ENCODE assay signal across 25 cellular contexts in genomic region chr20:13089950-13090469, GRCh38.
"Had no signal": no experiment of that assay in that cellular context is flagged by ENCODE, and none has a peak within 500 bp of the region (broad histone marks: within the 10 kb centered on the region; RNA-seq: fewer than 3 reads in every experiment).

No MANE protein-coding gene starts in this region.

- H3K9me3 ChIP-seq: heart right ventricle, psoas muscle, right atrium auricular region, spleen, tibial nerve had no signal

- H3K9me3 Mint-ChIP-seq: activated CD4-positive, alpha-beta memory T cell treated with anti-CD3 and anti-CD28 coated beads, Interleukin-2, amount 10 ng/mL, durations not matched to agents 7 days and 5 days; activated CD4-positive, alpha-beta T cell treated with anti-CD3 and anti-CD28 coated beads, Interleukin-2, amount 10 ng/mL, durations not matched to agents 7 days and 5 days; activated naive CD4-positive, alpha-beta T cell treated with anti-CD3 and anti-CD28 coated beads, Interleukin-2, amount 10 ng/mL, durations not matched to agents 7 days and 5 days; activated T-cell treated with anti-CD3 and anti-CD28 coated beads, Interleukin-2, amount 50 U/mL, for 24 hours; dendritic cell treated with granulocyte-macrophage colony-stimulating factor and Interleukin-4, amounts not matched to agents 40 ng/mL and 50 ng/mL, for 4 days; endodermal cell; mesothelial cell of epicardium; naive thymus-derived CD4-positive, alpha-beta T cell had no signal

- H3K4me1 ChIP-seq: foreskin keratinocyte, heart right ventricle, parathyroid adenoma, psoas muscle, right atrium auricular region, spleen, tibial nerve had no signal

- H3K27me3 ChIP-seq: foreskin keratinocyte, heart right ventricle, right atrium auricular region, spleen, tibial nerve had no signal

- H3K4me3 ChIP-seq: heart right ventricle, psoas muscle, right atrium auricular region, spleen, tibial nerve had no signal

- H3K4me1 Mint-ChIP-seq: activated CD4-positive, alpha-beta memory T cell treated with anti-CD3 and anti-CD28 coated beads, Interleukin-2, amount 10 ng/mL, durations not matched to agents 7 days and 5 days; activated CD4-positive, alpha-beta T cell treated with anti-CD3 and anti-CD28 coated beads, Interleukin-2, amount 10 ng/mL, durations not matched to agents 7 days and 5 days; activated naive CD4-positive, alpha-beta T cell treated with anti-CD3 and anti-CD28 coated beads, Interleukin-2, amount 10 ng/mL, durations not matched to agents 7 days and 5 days; naive thymus-derived CD4-positive, alpha-beta T cell had no signal

- H3K79me2 ChIP-seq: parathyroid adenoma had no signal

- DNase-seq: activated CD4-positive, alpha-beta memory T cell treated with anti-CD3 and anti-CD28 coated beads, Interleukin-2, amount 10 ng/mL, durations not matched to agents 7 days and 5 days; activated CD4-positive, alpha-beta T cell treated with anti-CD3 and anti-CD28 coated beads for 1 hour; activated CD4-positive, alpha-beta T cell treated with anti-CD3 and anti-CD28 coated beads, Interleukin-2, amount 10 ng/mL, durations not matched to agents 7 days and 5 days; activated CD8-positive, alpha-beta memory T cell treated with anti-CD3 and anti-CD28 coated beads, Interleukin-2, amount 50 U/mL, for 48 hours; activated gamma-delta T cell; activated naive CD4-positive, alpha-beta T cell treated with anti-CD3 and anti-CD28 coated beads, Interleukin-2, amount 10 ng/mL, durations not matched to agents 7 days and 5 days; activated T-cell treated with anti-CD3 and anti-CD28 coated beads, Interleukin-2, amount 50 U/mL, for 24 hours; amygdala; caudate nucleus; endodermal cell; foreskin keratinocyte; heart right ventricle; mammary epithelial cell; naive thymus-derived CD4-positive, alpha-beta T cell; psoas muscle; spleen; stimulated activated CD4-positive, alpha-beta T cell treated with anti-CD3 and anti-CD28 coated beads, Interleukin-2, amount 100 ng/mL, for 48 hours; stimulated activated naive CD4-positive, alpha-beta T cell treated with Interleukin-2 at 50 U/mL for 16 hours; T-helper 2 cell had no signal

- H3K36me3 Mint-ChIP-seq: activated naive CD4-positive, alpha-beta T cell treated with anti-CD3 and anti-CD28 coated beads, Interleukin-2, amount 10 ng/mL, durations not matched to agents 7 days and 5 days had no signal

- H2AFZ ChIP-seq: parathyroid adenoma had no signal

- ATAC-seq: esophagus mucosa; foreskin keratinocyte; heart right ventricle; naive thymus-derived CD4-positive, alpha-beta T cell; psoas muscle had no signal

- H3K27ac ChIP-seq: foreskin keratinocyte, heart right ventricle, parathyroid adenoma, psoas muscle, right atrium auricular region, spleen, tibial nerve had no signal

- H3K4me3 Mint-ChIP-seq: activated CD4-positive, alpha-beta memory T cell treated with anti-CD3 and anti-CD28 coated beads, Interleukin-2, amount 10 ng/mL, durations not matched to agents 7 days and 5 days; activated CD4-positive, alpha-beta T cell treated with anti-CD3 and anti-CD28 coated beads, Interleukin-2, amount 10 ng/mL, durations not matched to agents 7 days and 5 days; activated naive CD4-positive, alpha-beta T cell treated with anti-CD3 and anti-CD28 coated beads, Interleukin-2, amount 10 ng/mL, durations not matched to agents 7 days and 5 days; activated T-cell treated with anti-CD3 and anti-CD28 coated beads, Interleukin-2, amount 50 U/mL, for 24 hours; dendritic cell treated with granulocyte-macrophage colony-stimulating factor and Interleukin-4, amounts not matched to agents 40 ng/mL and 50 ng/mL, for 4 days; endodermal cell; mesothelial cell of epicardium; naive thymus-derived CD4-positive, alpha-beta T cell had no signal

- H3K27ac Mint-ChIP-seq: activated CD4-positive, alpha-beta memory T cell treated with anti-CD3 and anti-CD28 coated beads, Interleukin-2, amount 10 ng/mL, durations not matched to agents 7 days and 5 days; activated CD4-positive, alpha-beta T cell treated with anti-CD3 and anti-CD28 coated beads, Interleukin-2, amount 10 ng/mL, durations not matched to agents 7 days and 5 days; activated naive CD4-positive, alpha-beta T cell treated with anti-CD3 and anti-CD28 coated beads, Interleukin-2, amount 10 ng/mL, durations not matched to agents 7 days and 5 days; activated T-cell treated with anti-CD3 and anti-CD28 coated beads, Interleukin-2, amount 50 U/mL, for 24 hours; dendritic cell treated with granulocyte-macrophage colony-stimulating factor and Interleukin-4, amounts not matched to agents 40 ng/mL and 50 ng/mL, for 4 days; endodermal cell; mesothelial cell of epicardium; naive thymus-derived CD4-positive, alpha-beta T cell had no signal

- H3K27me3 Mint-ChIP-seq: activated CD4-positive, alpha-beta memory T cell treated with anti-CD3 and anti-CD28 coated beads, Interleukin-2, amount 10 ng/mL, durations not matched to agents 7 days and 5 days; activated CD4-positive, alpha-beta T cell treated with anti-CD3 and anti-CD28 coated beads, Interleukin-2, amount 10 ng/mL, durations not matched to agents 7 days and 5 days; activated naive CD4-positive, alpha-beta T cell treated with anti-CD3 and anti-CD28 coated beads, Interleukin-2, amount 10 ng/mL, durations not matched to agents 7 days and 5 days; activated T-cell treated with anti-CD3 and anti-CD28 coated beads, Interleukin-2, amount 50 U/mL, for 24 hours; dendritic cell treated with granulocyte-macrophage colony-stimulating factor and Interleukin-4, amounts not matched to agents 40 ng/mL and 50 ng/mL, for 4 days; naive thymus-derived CD4-positive, alpha-beta T cell had no signal

- H3K36me3 ChIP-seq: right atrium auricular region, spleen, tibial nerve had no signal
